In the genomic region with DNA sequence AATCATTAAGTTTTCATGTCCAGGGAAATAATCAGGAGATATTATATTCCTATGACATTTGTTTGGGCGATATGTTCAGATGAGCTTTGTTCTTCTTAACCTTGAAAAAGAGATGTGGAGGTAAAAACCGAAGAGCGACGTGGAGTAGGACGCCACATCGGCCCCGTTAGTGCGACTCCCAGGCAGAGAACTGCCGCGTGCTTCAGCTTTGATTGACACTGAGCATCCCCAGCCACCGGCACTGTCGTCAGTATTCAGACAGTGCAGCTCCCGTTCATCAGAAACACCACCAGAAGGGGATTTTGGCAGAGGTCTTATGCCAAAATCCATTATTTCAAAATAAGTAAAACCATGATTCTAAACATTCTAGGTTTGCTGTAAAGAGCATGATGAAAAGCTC, we compare ENCODE assay signal across 19 cellular contexts.
"Had no signal": no experiment of that assay in that cellular context is flagged by ENCODE, and none has a peak within 500 bp of the region (broad histone marks: within the 10 kb centered on the region; RNA-seq: fewer than 3 reads in every experiment).

No MANE protein-coding gene starts in this region.

- FAIRE-seq: RCC 7860, TTC549 had no signal

- ATAC-seq: activated CD8-positive, alpha-beta T cell treated with anti-CD3 and anti-CD28 coated beads for 36 hours; activated naive CD4-positive, alpha-beta T cell treated with anti-CD3 and anti-CD28 coated beads, Interleukin-2, amount 50 U/mL, for 72 hours had no signal

- DNase-seq: activated CD4-positive, alpha-beta T cell treated with anti-CD3 and anti-CD28 coated beads for 4 hours; activated CD8-positive, alpha-beta memory T cell treated with anti-CD3 and anti-CD28 coated beads, Interleukin-2, amount 50 U/mL, for 48 hours; activated CD8-positive, alpha-beta T cell treated with anti-CD3 and anti-CD28 coated beads for 36 hours; activated effector memory CD4-positive, alpha-beta T cell treated with anti-CD3 and anti-CD28 coated beads, Interleukin-2, amount 50 U/mL, for 16 hours; activated naive CD4-positive, alpha-beta T cell treated with Interleukin-2 at 50 U/mL for 16 hours; activated T-cell treated with anti-CD3 and anti-CD28 coated beads, Interleukin-2, amount 50 U/mL, for 1 hour; NCI-H1105 treated with DMSO at 0.1 percent for 48 hours; NCI-H1436 treated with DMSO at 0.1 percent for 48 hours; NCI-H187; NCI-H2081; NCI-H446; NCI-H524; SHP77 treated with DMSO at 0.1 percent for 48 hours; T-helper 2 cell; T1000; WERI-Rb-1 had no signal

- H3K27ac ChIP-seq: WERI-Rb-1 had no signal
